19 cellular contexts compared by ENCODE assay signal in the genomic region with DNA sequence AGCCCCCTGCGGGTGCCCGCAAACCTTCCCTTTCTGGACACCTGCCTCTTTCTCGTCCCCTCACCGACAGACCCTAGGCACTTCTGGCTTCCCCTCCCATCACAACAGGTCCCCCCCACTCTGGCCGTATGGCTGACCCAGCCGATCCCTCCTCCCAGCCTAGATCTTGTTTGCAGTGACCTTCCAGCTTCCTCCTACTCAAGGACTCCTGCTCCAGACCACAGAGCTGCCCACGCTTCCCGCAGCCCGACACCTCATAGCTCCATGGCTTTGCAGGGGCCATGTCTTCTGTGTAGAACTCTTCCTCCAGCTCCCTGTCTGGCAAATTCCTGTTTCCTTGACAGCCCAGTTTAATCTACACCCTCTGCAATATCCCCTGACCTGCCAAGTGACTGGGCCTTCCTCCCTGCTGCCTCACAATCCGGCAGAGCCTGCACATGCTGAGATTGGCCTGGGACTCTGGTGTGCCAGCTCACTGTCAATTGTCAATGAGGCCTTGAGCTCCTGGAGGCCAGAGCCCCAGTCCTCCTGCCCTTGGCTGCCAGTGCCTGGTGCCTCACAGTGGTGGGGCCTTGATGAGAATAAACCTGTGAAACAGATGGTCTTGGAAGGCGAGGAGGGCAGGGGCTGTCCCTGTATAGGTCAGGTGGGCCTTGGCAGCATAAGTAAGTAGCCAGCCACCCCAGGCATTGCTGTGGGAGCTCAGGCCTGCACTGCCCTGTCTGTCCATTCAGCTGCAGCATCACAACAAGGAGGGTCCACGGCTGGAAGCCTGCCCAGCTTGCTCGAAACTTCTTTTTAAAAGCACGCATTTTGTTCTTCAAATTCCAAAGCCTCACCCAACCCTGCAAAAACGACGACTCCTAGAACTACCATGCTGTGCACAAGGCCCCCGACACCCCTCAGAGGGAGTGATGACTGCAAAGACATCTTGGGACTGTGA. TPM values are rescaled to one million over a fixed set of nuclear protein-coding genes. Genes with fewer than 3 reads are reported as not detected.
A peak's percentile ranks its signal among the peaks of the same experiment; 100 is the strongest.
DNase-seq lines count a peak whose midpoint lies in the region; ATAC-seq, FAIRE-seq and TF ChIP-seq lines count a peak whose summit lies in the region.
"Had no signal": no experiment of that assay in that cellular context is flagged by ENCODE, and none has a peak within 500 bp of the region (broad histone marks: within the 10 kb centered on the region; RNA-seq: fewer than 3 reads in every experiment).

No MANE protein-coding gene starts in this region.

- FAIRE-seq in HTR-8/SVneo (lab: Jason Lieb, UNC) = no peak
- FAIRE-seq: colon, endothelial cell of umbilical vein had no signal

- H3K4me1 Mint-ChIP-seq in osteocyte (ENCODE audit: unreplicated experiment) = no peaks in the 10 kb centered on the region

- TF ChIP-seq POLR2A in body of pancreas (IDR thresholded peaks at IDR 0.05) = no peak
- no peak for TF ChIP-seq POLR2A in sigmoid colon (IDR thresholded peaks at IDR 0.05)

- no peaks in the 10 kb centered on the region for H3K36me3 Mint-ChIP-seq in osteocyte (ENCODE audit: unreplicated experiment)
- H3K36me3 Mint-ChIP-seq: naive thymus-derived CD8-positive, alpha-beta T cell; T-cell had no signal

- H3K27me3 ChIP-seq in body of pancreas = no peaks in the 10 kb centered on the region
- H3K27me3 ChIP-seq in sigmoid colon = no peaks in the 10 kb centered on the region

- DNase-seq in body of pancreas (peak; percentile 47 to 72 (median 63)), left kidney (ENCODE audit: low read depth, low spot score) (peak; percentile 46), sigmoid colon (peak; percentile 64), HTR-8/SVneo (ENCODE audit: insufficient read length, low spot score) (no peak), osteocyte (ENCODE audit: extremely low spot score, unreplicated experiment) (no peak), NCI-H2171 (lab: John Stamatoyannopoulos, UW) (no peak)
- DNase-seq: amniotic stem cell; Caco-2; EL; foreskin melanocyte; mammary epithelial cell; naive thymus-derived CD8-positive, alpha-beta T cell; NCI-H187 treated with DMSO at 0.1 percent for 48 hours; NCI-H446 treated with DMSO at 0.1 percent for 48 hours; T-cell; WERI-Rb-1 had no signal

- intact Hi-C loops in body of pancreas (cut with DNase I) = no loop called here
- intact Hi-C loops in sigmoid colon (cut with DNase I) = no loop called here

- no peak overlapping the region for H3K4me3 Mint-ChIP-seq in osteocyte (ENCODE audit: unreplicated experiment)
- H3K4me3 Mint-ChIP-seq: T-cell had no signal

- H3K27ac Mint-ChIP-seq in osteocyte (ENCODE audit: unreplicated experiment) = no peak overlapping the region
- H3K27ac Mint-ChIP-seq: T-cell had no signal

- no peaks in the 10 kb centered on the region for H3K36me3 ChIP-seq in HEK293 (ENCODE audit: control insufficient read depth in 2 of 2, insufficient read depth in 1 of 2, low read length in 2 of 2)
- no peaks in the 10 kb centered on the region for H3K36me3 ChIP-seq in body of pancreas (replicated peaks in 1 of 2; ENCODE audit: insufficient read depth in 1 of 2, low read depth in 2 of 2)
- no peaks in the 10 kb centered on the region for H3K36me3 ChIP-seq in sigmoid colon
- H3K36me3 ChIP-seq: WERI-Rb-1 had no signal

- H3K9me3 Mint-ChIP-seq in osteocyte (ENCODE audit: unreplicated experiment) = no peaks in the 10 kb centered on the region
- H3K9me3 Mint-ChIP-seq: T-cell had no signal

- TF ChIP-seq EP300 in sigmoid colon (IDR thresholded peaks at IDR 0.05) = no peak

- POLR2A ChIA-PET in HEK293 (lab: Yijun Ruan, JAX) = interaction anchor here (0.8 to 0.9 kb wide), 2 partner anchors 13 to 51 kb away, joined by 3 to 4 read pairs; a partner anchor contains a TSS

- H3K4me3 ChIP-seq in HEK293 (ENCODE audit: low read depth, low read length) (no peak overlapping the region), body of pancreas (no peak overlapping the region), sigmoid colon (no peak overlapping the region)

- peaks cover 21% of the 10 kb centered on the region for H3K27me3 Mint-ChIP-seq in osteocyte (ENCODE audit: unreplicated experiment)
- H3K27me3 Mint-ChIP-seq: T-cell had no signal

- no peak overlapping the region for H3K27ac ChIP-seq in HEK293 (ENCODE audit: extremely low read depth, low read depth, low read length)
- H3K27ac ChIP-seq in body of pancreas = peak overlapping the region; percentile 47 to 64 (median 50)
- no peak overlapping the region for H3K27ac ChIP-seq in sigmoid colon
- H3K27ac ChIP-seq: WERI-Rb-1 had no signal

- H3K4me1 ChIP-seq in HEK293 (ENCODE audit: control insufficient read depth, insufficient read depth, low read length) = no peaks in the 10 kb centered on the region
- peaks cover 35% of the 10 kb centered on the region for H3K4me1 ChIP-seq in body of pancreas
- peaks cover 0 to 6% (median under 1%) of the 10 kb centered on the region in 4 donors for H3K4me1 ChIP-seq in sigmoid colon
- H3K4me1 ChIP-seq: Caco-2 had no signal

- TF ChIP-seq CTCF in HEK293 (tag by site-specific recombination; IDR thresholded peaks at IDR 0.05) (no peak), body of pancreas (IDR thresholded peaks at IDR 0.05) (no peak), sigmoid colon (IDR thresholded peaks at IDR 0.05) (no peak), osteocyte (IDR thresholded peaks at IDR 0.05) (no peak)

- ATAC-seq in body of pancreas = peak; percentile 70
- ATAC-seq: naive thymus-derived CD8-positive, alpha-beta T cell had no signal

- H3K9me3 ChIP-seq in HEK293 (ENCODE audit: control insufficient read depth, insufficient read depth, low read depth, low read length) (no peaks in the 10 kb centered on the region), body of pancreas (no peaks in the 10 kb centered on the region), sigmoid colon (no peaks in the 10 kb centered on the region)
- H3K9me3 ChIP-seq: Caco-2 had no signal

- CTCF ChIA-PET in HEK293 (lab: Yijun Ruan, JAX) = interaction anchor here (0.8 kb wide), 1 partner anchor 54 kb away, joined by 3 read pairs; no protein-coding TSS in a partner anchor

- 71% methylated on average over 16 to 17 of the region's 17 CpGs for WGBS in body of pancreas, 2 donors
- WGBS in sigmoid colon, 2 donors = 85 to 91% methylated on average over 17 of the region's 17 CpGs

TF ChIP-seq in HEK293, 187 proteins besides CTCF, POLR2A, EP300 and RAD21:
- TF ChIP-seq EGR2 (tag by site-specific recombination; IDR thresholded peaks at IDR 0.05; ENCODE audit: low read depth) (peak; percentile 29; the same call in 1 of the 2 replicates), ZNF121 (tag by site-specific recombination; IDR thresholded peaks at IDR 0.05) (no peak), ZIC2 (tag by site-specific recombination; IDR thresholded peaks at IDR 0.05) (peak; percentile 17; the same call in 1 of the 2 replicates), ZNF654 (tag by site-specific recombination; IDR thresholded peaks at IDR 0.05; ENCODE audit: low read depth) (no peak), ZNF146 (tag by site-specific recombination; IDR thresholded peaks at IDR 0.05) (no peak), ZXDB (tag by site-specific recombination; IDR thresholded peaks at IDR 0.05) (no peak)
- TF ChIP-seq, protein P1, sequence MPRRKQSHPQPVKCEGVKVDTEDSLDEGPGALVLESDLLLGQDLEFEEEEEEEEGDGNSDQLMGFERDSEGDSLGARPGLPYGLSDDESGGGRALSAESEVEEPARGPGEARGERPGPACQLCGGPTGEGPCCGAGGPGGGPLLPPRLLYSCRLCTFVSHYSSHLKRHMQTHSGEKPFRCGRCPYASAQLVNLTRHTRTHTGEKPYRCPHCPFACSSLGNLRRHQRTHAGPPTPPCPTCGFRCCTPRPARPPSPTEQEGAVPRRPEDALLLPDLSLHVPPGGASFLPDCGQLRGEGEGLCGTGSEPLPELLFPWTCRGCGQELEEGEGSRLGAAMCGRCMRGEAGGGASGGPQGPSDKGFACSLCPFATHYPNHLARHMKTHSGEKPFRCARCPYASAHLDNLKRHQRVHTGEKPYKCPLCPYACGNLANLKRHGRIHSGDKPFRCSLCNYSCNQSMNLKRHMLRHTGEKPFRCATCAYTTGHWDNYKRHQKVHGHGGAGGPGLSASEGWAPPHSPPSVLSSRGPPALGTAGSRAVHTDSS (tag by site-specific recombination; IDR thresholded peaks at IDR 0.05) = no peak
- TF ChIP-seq, protein P2, sequence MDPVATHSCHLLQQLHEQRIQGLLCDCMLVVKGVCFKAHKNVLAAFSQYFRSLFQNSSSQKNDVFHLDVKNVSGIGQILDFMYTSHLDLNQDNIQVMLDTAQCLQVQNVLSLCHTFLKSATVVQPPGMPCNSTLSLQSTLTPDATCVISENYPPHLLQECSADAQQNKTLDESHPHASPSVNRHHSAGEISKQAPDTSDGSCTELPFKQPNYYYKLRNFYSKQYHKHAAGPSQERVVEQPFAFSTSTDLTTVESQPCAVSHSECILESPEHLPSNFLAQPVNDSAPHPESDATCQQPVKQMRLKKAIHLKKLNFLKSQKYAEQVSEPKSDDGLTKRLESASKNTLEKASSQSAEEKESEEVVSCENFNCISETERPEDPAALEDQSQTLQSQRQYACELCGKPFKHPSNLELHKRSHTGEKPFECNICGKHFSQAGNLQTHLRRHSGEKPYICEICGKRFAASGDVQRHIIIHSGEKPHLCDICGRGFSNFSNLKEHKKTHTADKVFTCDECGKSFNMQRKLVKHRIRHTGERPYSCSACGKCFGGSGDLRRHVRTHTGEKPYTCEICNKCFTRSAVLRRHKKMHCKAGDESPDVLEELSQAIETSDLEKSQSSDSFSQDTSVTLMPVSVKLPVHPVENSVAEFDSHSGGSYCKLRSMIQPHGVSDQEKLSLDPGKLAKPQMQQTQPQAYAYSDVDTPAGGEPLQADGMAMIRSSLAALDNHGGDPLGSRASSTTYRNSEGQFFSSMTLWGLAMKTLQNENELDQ (tag by site-specific recombination; IDR thresholded peaks at IDR 0.05; ENCODE audit: low read depth) = no peak
- TF ChIP-seq, protein P3, sequence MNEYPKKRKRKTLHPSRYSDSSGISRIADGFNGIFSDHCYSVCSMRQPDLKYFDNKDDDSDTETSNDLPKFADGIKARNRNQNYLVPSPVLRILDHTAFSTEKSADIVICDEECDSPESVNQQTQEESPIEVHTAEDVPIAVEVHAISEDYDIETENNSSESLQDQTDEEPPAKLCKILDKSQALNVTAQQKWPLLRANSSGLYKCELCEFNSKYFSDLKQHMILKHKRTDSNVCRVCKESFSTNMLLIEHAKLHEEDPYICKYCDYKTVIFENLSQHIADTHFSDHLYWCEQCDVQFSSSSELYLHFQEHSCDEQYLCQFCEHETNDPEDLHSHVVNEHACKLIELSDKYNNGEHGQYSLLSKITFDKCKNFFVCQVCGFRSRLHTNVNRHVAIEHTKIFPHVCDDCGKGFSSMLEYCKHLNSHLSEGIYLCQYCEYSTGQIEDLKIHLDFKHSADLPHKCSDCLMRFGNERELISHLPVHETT (tag by site-specific recombination; IDR thresholded peaks at IDR 0.05) = no peak

RNA-seq across cellular contexts. Expression of a gene that starts 50.5 kb away (rescaled TPM):
- 10 to 100 TPM; 30.3 to 54.2 TPM for total RNA-seq in body of pancreas
- 10 to 100 TPM in 3 of 4 donors, 1 to 10 TPM in 1; 5.7 to 37.8 (median 17.3) TPM for total RNA-seq in sigmoid colon
- 10 to 100 TPM in 2 of 3 donors, 1 to 10 TPM in 1; 8.6 to 26.3 (median 21.0) TPM for polyA plus RNA-seq in sigmoid colon
- 0.71 and 1.0 TPM in 2 replicates for total RNA-seq in osteocyte

Comparison
In these comparisons a context has a peak if more than half of its experiments do, and no peak if none do; other contexts are left out.
1. H3K27ac ChIP-seq: peak in body of pancreas (4 of 4); none in HEK293 (single experiment) and sigmoid colon (0 of 4).
2. DNase-seq: peak in body of pancreas (4 of 4), left kidney (single experiment) and sigmoid colon (single experiment); none in HTR-8/SVneo (single experiment), osteocyte (single experiment) and NCI-H2171 (single experiment).